Comparison of ENCODE assay signal across 2 cellular contexts in genomic region chr2:102296449-102296848, GRCh38.
TF ChIP-seq lines count a peak whose summit lies in the region.

No MANE protein-coding gene starts in this region.

TF ChIP-seq in IMR-90, 13 proteins besides CTCF, POLR2A, EP300 and RAD21:
- TF ChIP-seq MAFK (IDR thresholded peaks at IDR 0.05; ENCODE audit: low read depth, low read length) (no peak), SMC3 (IDR thresholded peaks at IDR 0.05; ENCODE audit: low read depth, low read length) (no peak), MXI1 (IDR thresholded peaks at IDR 0.05; ENCODE audit: borderline replicate concordance, low read depth, low read length) (no peak), USF2 (IDR thresholded peaks at IDR 0.05; ENCODE audit: low read depth, low read length) (no peak), CEBPB (IDR thresholded peaks at IDR 0.05; ENCODE audit: low read depth, low read length) (no peak), BHLHE40 (IDR thresholded peaks at IDR 0.05; ENCODE audit: low read depth, low read length) (no peak), CHD1 (IDR thresholded peaks at IDR 0.05; ENCODE audit: low read depth, low read length) (no peak), NFE2L2 (IDR thresholded peaks at IDR 0.05; ENCODE audit: low read depth, low read length) (no peak), ELK1 (IDR thresholded peaks at IDR 0.05; ENCODE audit: borderline replicate concordance, low read depth, low read length) (no peak), RCOR1 (IDR thresholded peaks at IDR 0.05; ENCODE audit: insufficient replicate concordance, low read length) (no peak), FOS (IDR thresholded peaks at IDR 0.05; ENCODE audit: low read depth, low read length) (no peak)

TF ChIP-seq in endothelial cell of umbilical vein, 7 proteins besides CTCF, POLR2A, EP300 and RAD21:
- TF ChIP-seq GATA2 (IDR thresholded peaks at IDR 0.05; ENCODE audit: insufficient read depth, insufficient read length, low read depth, low read length) (no peak), POLR2AphosphoS5 (IDR thresholded peaks at IDR 0.05; ENCODE audit: insufficient read depth, low read depth, low read length) (no peak), FOS (IDR thresholded peaks at IDR 0.05; ENCODE audit: borderline replicate concordance, insufficient read depth, low read length) (no peak), JUN (IDR thresholded peaks at IDR 0.05; ENCODE audit: borderline replicate concordance, insufficient read depth, insufficient read length, low read depth) (no peak), MAX (IDR thresholded peaks at IDR 0.05; ENCODE audit: insufficient read depth, insufficient read length) (no peak), MYC (IDR thresholded peaks at IDR 0.05; ENCODE audit: low read depth, low read length) (no peak), EZH2 (IDR thresholded peaks at IDR 0.05; ENCODE audit: borderline replicate concordance, low read depth, low read length, severe bottlenecking) (no peak)
